21 cellular contexts compared by ENCODE assay signal in the genomic region with DNA sequence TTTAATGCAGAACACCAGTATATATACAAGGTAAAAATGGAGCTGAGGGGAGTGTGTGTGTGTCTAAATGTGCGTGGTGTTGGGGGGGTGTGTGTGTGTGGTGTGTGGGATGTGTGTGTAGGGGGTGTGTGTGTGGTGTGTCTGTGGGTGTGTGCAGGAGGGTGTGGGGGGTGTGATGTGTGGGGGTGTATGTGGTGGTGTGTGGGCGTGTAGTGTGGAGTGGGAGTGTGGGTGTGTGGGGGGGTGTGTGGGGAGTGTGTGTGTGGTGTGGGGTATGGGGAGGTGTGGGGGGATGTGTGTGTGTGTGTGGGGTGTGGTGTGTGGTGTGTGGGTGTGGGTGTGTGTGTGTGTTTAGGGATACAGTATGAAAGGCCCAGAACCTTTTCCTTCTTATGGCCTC.
DNase-seq lines count a peak whose midpoint lies in the region; ATAC-seq, FAIRE-seq and TF ChIP-seq lines count a peak whose summit lies in the region.
"Had no signal": no experiment of that assay in that cellular context is flagged by ENCODE, and none has a peak within 500 bp of the region (broad histone marks: within the 10 kb centered on the region; RNA-seq: fewer than 3 reads in every experiment).

No MANE protein-coding gene starts in this region.

- H3K9ac ChIP-seq in GM12878 (ENCODE audit: control insufficient read depth, insufficient read depth, low read length) (no peak overlapping the region), mesenchymal stem cell (ENCODE audit: low read length) (no peak overlapping the region)
- H3K9ac ChIP-seq: BLaER1, SK-N-SH had no signal

- peak overlapping the region; percentile 88 for H2BK5ac ChIP-seq in mesenchymal stem cell (ENCODE audit: low read depth, low read length, poor library complexity, severe bottlenecking)

- no peak overlapping the region for H3K4me3 Mint-ChIP-seq in activated CD8-positive, alpha-beta T cell treated with anti-CD3 and anti-CD28 coated beads for 36 hours
- no peak overlapping the region for H3K4me3 Mint-ChIP-seq in activated CD8-positive, alpha-beta T cell treated with anti-CD3 and anti-CD28 coated beads, Interleukin-2, amount 10 ng/mL, durations not matched to agents 7 days and 5 days
- H3K4me3 Mint-ChIP-seq: CD4-positive, CD25-positive, alpha-beta regulatory T cell had no signal

- no peak overlapping the region for H2BK12ac ChIP-seq in mesenchymal stem cell (ENCODE audit: low read length in 2 of 2)

- intact Hi-C loops in activated CD8-positive, alpha-beta T cell treated with anti-CD3 and anti-CD28 coated beads for 36 hours (cut with micrococcal nuclease): no loop called here
- intact Hi-C loops in GM12878 (cut with micrococcal nuclease; ENCODE audit: unreplicated experiment): no loop called here
- intact Hi-C loops in Right ventricle myocardium inferior (cut with DNase I): no loop called here

- CTCF ChIA-PET in activated CD8-positive, alpha-beta T cell treated with anti-CD3 and anti-CD28 coated beads for 36 hours (lab: Charles Lee): interaction anchor here (1.3 kb wide), 1 partner anchor 194 kb away, joined by 3 read pairs; no protein-coding TSS in a partner anchor
- CTCF ChIA-PET in activated CD8-positive, alpha-beta T cell treated with anti-CD3 and anti-CD28 coated beads, Interleukin-2, amount 10 ng/mL, durations not matched to agents 7 days and 5 days (lab: Charles Lee): interaction anchor here (1.4 kb wide), 1 partner anchor 232 kb away, joined by 3 read pairs; no protein-coding TSS in a partner anchor
- CTCF ChIA-PET in GM12878 (lab: Yijun Ruan, JAX): interaction anchor here (1.8 kb wide), 1 partner anchor 187 kb away, joined by 6 read pairs; no protein-coding TSS in a partner anchor

- TF ChIP-seq EP300 in GM12878 (IDR thresholded peaks at IDR 0.05; ENCODE audit: borderline replicate concordance in 1 of 2, control insufficient read depth in 1 of 2, low read depth in 2 of 2, low read length in 2 of 2): no peak

- no peak overlapping the region for H4K91ac ChIP-seq in mesenchymal stem cell (ENCODE audit: low read length)

- POLR2A ChIA-PET in activated CD8-positive, alpha-beta T cell treated with anti-CD3 and anti-CD28 coated beads for 36 hours (lab: Charles Lee): interaction anchor here (0.6 to 0.7 kb wide), 2 partner anchors 34 to 413 kb away, joined by 3 read pairs; no protein-coding TSS in a partner anchor
- POLR2A ChIA-PET in activated CD8-positive, alpha-beta T cell treated with anti-CD3 and anti-CD28 coated beads, Interleukin-2, amount 10 ng/mL, durations not matched to agents 7 days and 5 days (lab: Charles Lee): no interaction called here
- POLR2A ChIA-PET in GM12878 (lab: Charles Lee): interaction anchor here (1.2 to 1.3 kb wide), 2 partner anchors 12 to 188 kb away, joined by 3 to 4 read pairs; no protein-coding TSS in a partner anchor

- H3K27ac Mint-ChIP-seq in activated CD8-positive, alpha-beta T cell treated with anti-CD3 and anti-CD28 coated beads for 36 hours: peak overlapping the region; percentile 43
- H3K27ac Mint-ChIP-seq in activated CD8-positive, alpha-beta T cell treated with anti-CD3 and anti-CD28 coated beads, Interleukin-2, amount 10 ng/mL, durations not matched to agents 7 days and 5 days: no peak overlapping the region

- H3K14ac ChIP-seq in mesenchymal stem cell (ENCODE audit: low read length in 2 of 2): no peak overlapping the region

- TF ChIP-seq RAD21 in GM12878 (IDR thresholded peaks at IDR 0.05; ENCODE audit: insufficient read depth, low read depth, low read length): no peak

- ATAC-seq in activated CD8-positive, alpha-beta T cell treated with anti-CD3 and anti-CD28 coated beads for 36 hours: no peak
- ATAC-seq in activated CD8-positive, alpha-beta T cell treated with anti-CD3 and anti-CD28 coated beads, Interleukin-2, amount 10 ng/mL, durations not matched to agents 7 days and 5 days: no peak
- no peak for ATAC-seq in GM12878
- ATAC-seq in Right ventricle myocardium inferior: no peak
- ATAC-seq in GM21515 (IDR thresholded peaks at IDR 0.05; ENCODE audit: unreplicated experiment): no peak
- ATAC-seq: HCT116, Panc1 had no signal

- no peaks in the 10 kb centered on the region for H3K27me3 Mint-ChIP-seq in activated CD8-positive, alpha-beta T cell treated with anti-CD3 and anti-CD28 coated beads for 36 hours
- no peaks in the 10 kb centered on the region for H3K27me3 Mint-ChIP-seq in activated CD8-positive, alpha-beta T cell treated with anti-CD3 and anti-CD28 coated beads, Interleukin-2, amount 10 ng/mL, durations not matched to agents 7 days and 5 days (ENCODE audit: low read depth)
- H3K27me3 Mint-ChIP-seq: CD4-positive, CD25-positive, alpha-beta regulatory T cell had no signal

- TF ChIP-seq CTCF in activated CD8-positive, alpha-beta T cell treated with anti-CD3 and anti-CD28 coated beads for 36 hours (IDR thresholded peaks at IDR 0.05): no peak
- TF ChIP-seq CTCF in GM12878 (IDR thresholded peaks at IDR 0.05 in 2 of 3, conservative IDR thresholded peaks at IDR 0.05 in 1 of 3; ENCODE audit: control insufficient read depth in 2 of 3, extremely low read depth in 1 of 3, insufficient read depth in 1 of 3, low read depth in 3 of 3, low read length in 3 of 3): no peak

- H3K4me2 ChIP-seq in GM12878 (ENCODE audit: control insufficient read depth, insufficient read depth) (no peak overlapping the region), mesenchymal stem cell (ENCODE audit: low read length, poor library complexity, severe bottlenecking) (no peak overlapping the region)
- H3K4me2 ChIP-seq: BLaER1, SK-N-SH had no signal

- H3K9me3 Mint-ChIP-seq in activated CD8-positive, alpha-beta T cell treated with anti-CD3 and anti-CD28 coated beads for 36 hours: no peaks in the 10 kb centered on the region
- H3K9me3 Mint-ChIP-seq in activated CD8-positive, alpha-beta T cell treated with anti-CD3 and anti-CD28 coated beads, Interleukin-2, amount 10 ng/mL, durations not matched to agents 7 days and 5 days (ENCODE audit: insufficient read depth): no peaks in the 10 kb centered on the region
- H3K9me3 Mint-ChIP-seq: CD4-positive, CD25-positive, alpha-beta regulatory T cell had no signal

- H3K4me3 ChIP-seq in GM12878 (no peak overlapping the region), mesenchymal stem cell (ENCODE audit: insufficient read depth in 1 of 2, low read depth in 1 of 2, low read length in 2 of 2) (no peak overlapping the region)
- H3K4me3 ChIP-seq: BLaER1 had no signal

- H3K79me1 ChIP-seq in mesenchymal stem cell (replicated peaks; ENCODE audit: low read length, poor library complexity, severe bottlenecking): no peaks in the 10 kb centered on the region

- H3K18ac ChIP-seq in mesenchymal stem cell (ENCODE audit: low read depth in 1 of 2, low read length in 2 of 2): no peak overlapping the region

- peaks cover 17% of the 10 kb centered on the region for H3K4me1 ChIP-seq in GM12878 (ENCODE audit: control insufficient read depth, insufficient read depth, low read length)
- H3K4me1 ChIP-seq in mesenchymal stem cell (ENCODE audit: control insufficient read depth, insufficient read depth, low read depth, low read length): peaks cover 11% of the 10 kb centered on the region

- peak overlapping the region; percentile 85 for H2AK5ac ChIP-seq in mesenchymal stem cell (ENCODE audit: low read length, severe bottlenecking)

- H3K36me3 ChIP-seq in GM12878 (ENCODE audit: control insufficient read depth in 2 of 2, insufficient read depth in 2 of 2, low read length in 1 of 2) (no peaks in the 10 kb centered on the region), mesenchymal stem cell (ENCODE audit: control insufficient read depth in 1 of 2, insufficient read depth in 2 of 2, low read depth in 1 of 2, low read length in 2 of 2) (no peaks in the 10 kb centered on the region)
- H3K36me3 ChIP-seq: BLaER1 had no signal

- no TSS peak for BruUV-seq in GM12878 (replicated peaks; lab: Mats Ljungman, UMichigan)

- H3K36me3 Mint-ChIP-seq in activated CD8-positive, alpha-beta T cell treated with anti-CD3 and anti-CD28 coated beads for 36 hours (ENCODE audit: low read depth): no peaks in the 10 kb centered on the region
- no peaks in the 10 kb centered on the region for H3K36me3 Mint-ChIP-seq in activated CD8-positive, alpha-beta T cell treated with anti-CD3 and anti-CD28 coated beads, Interleukin-2, amount 10 ng/mL, durations not matched to agents 7 days and 5 days (ENCODE audit: low read depth)
- H3K36me3 Mint-ChIP-seq: CD4-positive, CD25-positive, alpha-beta regulatory T cell had no signal

- no peak overlapping the region for H3K4ac ChIP-seq in mesenchymal stem cell (ENCODE audit: low read depth in 1 of 2, low read length in 2 of 2)

- H3K9me3 ChIP-seq in GM12878 (replicated peaks; ENCODE audit: control insufficient read depth, insufficient read depth, low read length) (no peaks in the 10 kb centered on the region), mesenchymal stem cell (ENCODE audit: control insufficient read depth, low read length) (no peaks in the 10 kb centered on the region)
- H3K9me3 ChIP-seq: BLaER1, SK-N-SH had no signal

- SMC1A ChIA-PET in GM12878 (lab: Charles Lee; ENCODE audit: uncharacterized antibody, unreplicated experiment): interaction anchor here (1.1 kb wide), 1 partner anchor 186 kb away, joined by 5 read pairs; no protein-coding TSS in a partner anchor

- H2AFZ ChIP-seq in GM12878 (ENCODE audit: control insufficient read depth, low read depth, low read length) (no peak overlapping the region), mesenchymal stem cell (ENCODE audit: low read depth, low read length) (no peak overlapping the region)

- H2BK120ac ChIP-seq in mesenchymal stem cell (ENCODE audit: low read depth, low read length): no peak overlapping the region

- FAIRE-seq in GM12891 (lab: Jason Lieb, UNC) (peak; percentile 20), GM12878 (lab: Jason Lieb, UNC) (no peak)

- no peak overlapping the region for H3K27ac ChIP-seq in GM12878 (ENCODE audit: control insufficient read depth, insufficient read depth)
- H3K27ac ChIP-seq in mesenchymal stem cell (ENCODE audit: low read length, poor library complexity, severe bottlenecking): peak overlapping the region; percentile 90
- H3K27ac ChIP-seq: BLaER1, HL-60 had no signal

- H2BK15ac ChIP-seq in mesenchymal stem cell (ENCODE audit: low read depth, poor library complexity, severe bottlenecking): no peak overlapping the region

- H3K4me1 Mint-ChIP-seq in activated CD8-positive, alpha-beta T cell treated with anti-CD3 and anti-CD28 coated beads for 36 hours (ENCODE audit: low read depth): peaks cover 10% of the 10 kb centered on the region
- peaks cover 5% of the 10 kb centered on the region for H3K4me1 Mint-ChIP-seq in activated CD8-positive, alpha-beta T cell treated with anti-CD3 and anti-CD28 coated beads, Interleukin-2, amount 10 ng/mL, durations not matched to agents 7 days and 5 days (ENCODE audit: low read depth)

- no peaks in the 10 kb centered on the region for H4K20me1 ChIP-seq in GM12878 (ENCODE audit: control insufficient read depth, insufficient read depth)
- H4K20me1 ChIP-seq: BLaER1 had no signal

- RAD21 ChIA-PET in GM12878 (lab: Charles Lee; ENCODE audit: unreplicated experiment): no interaction called here

- no peak overlapping the region for H4K8ac ChIP-seq in mesenchymal stem cell (ENCODE audit: low read length)

- 71% methylated on average over 1 of the region's 2 CpGs for whole genome bisulfite sequencing in GM12878 (ENCODE audit: insufficient coverage, insufficient replicate concordance, low lambda C conversion rate, missing lambda C conversion rate)
- WGBS in mesenchymal stem cell: 97% methylated on average over 2 of the region's 2 CpGs

- peaks cover 10% of the 10 kb centered on the region for H3K79me2 ChIP-seq in GM12878 (ENCODE audit: control insufficient read depth, insufficient read depth, low read length)

- TF ChIP-seq POLR2A in GM12891 (IDR thresholded peaks at IDR 0.05; ENCODE audit: low read depth, low read length): no peak
- TF ChIP-seq POLR2A in GM12878 (IDR thresholded peaks at IDR 0.05; ENCODE audit: low read depth, low read length): no peak

- H3K27me3 ChIP-seq in GM12878 (replicated peaks in 1 of 2; ENCODE audit: control insufficient read depth in 2 of 2, insufficient read depth in 2 of 2, low read length in 1 of 2) (no peaks in the 10 kb centered on the region), mesenchymal stem cell (ENCODE audit: control insufficient read depth in 1 of 2, insufficient read depth in 1 of 2, low read length in 2 of 2) (no peaks in the 10 kb centered on the region)
- H3K27me3 ChIP-seq: BLaER1 had no signal

- in situ Hi-C loops in GM12878 (cut with MboI): no loop called here

- no peak for DNase-seq in activated CD8-positive, alpha-beta T cell treated with anti-CD3 and anti-CD28 coated beads for 36 hours
- no peak for DNase-seq in activated CD8-positive, alpha-beta T cell treated with anti-CD3 and anti-CD28 coated beads, Interleukin-2, amount 10 ng/mL, durations not matched to agents 7 days and 5 days
- no peak for DNase-seq in GM12891 (ENCODE audit: insufficient read length, low spot score)
- DNase-seq in GM12878 (ENCODE audit: low read depth, low spot score): no peak
- no peak for DNase-seq in mesenchymal stem cell
- DNase-seq in Right ventricle myocardium inferior (ENCODE audit: missing footprints): no peak
- DNase-seq in NCI-H524 treated with DMSO at 0.1 percent for 48 hours (lab: John Stamatoyannopoulos, UW): no peak
- DNase-seq: CD4-positive, CD25-positive, alpha-beta regulatory T cell; Kasumi-1; MV-4-11; NCI-H1105 treated with DMSO at 0.1 percent for 48 hours; NCI-H2029; NCI-H446; NCI-H526 treated with DMSO at 0.1 percent for 48 hours; SK-N-SH; SW 1271 had no signal

- no peak overlapping the region for H3K23ac ChIP-seq in mesenchymal stem cell (ENCODE audit: low read length in 2 of 2)
